10 cellular contexts compared by ENCODE assay signal in genomic region chr9:130995399-130995941, GRCh38. TPM values are rescaled to one million over a fixed set of nuclear protein-coding genes. Genes with fewer than 3 reads are reported as not detected.
DNase-seq lines count a peak whose midpoint lies in the region; ATAC-seq and TF ChIP-seq lines count a peak whose summit lies in the region.
"Had no signal": no experiment of that assay in that cellular context is flagged by ENCODE, and none has a peak within 500 bp of the region (broad histone marks: within the 10 kb centered on the region; RNA-seq: fewer than 3 reads in every experiment).

No MANE protein-coding gene starts in this region.

- H3K27me3 Mint-ChIP-seq in GM23338 (ENCODE audit: insufficient read depth, low read depth, poor library complexity) = peaks cover 16% of the 10 kb centered on the region

- H2AK5ac ChIP-seq in neuronal stem cell (ENCODE audit: low read depth, low read length) = no peak overlapping the region

- DNase-seq in GM23338 (ENCODE audit: low spot score) (peak; percentile 40), NOMO-1 treated with DMSO at 0.1 percent for 48 hours (lab: John Stamatoyannopoulos, UW; ENCODE audit: unreplicated experiment) (peak; percentile 52), ecto neural progenitor cell (ENCODE audit: low spot score) (peak; percentile 48), neuronal stem cell (ENCODE audit: low spot score) (no peak), NCI-H2227 treated with DMSO at 0.1 percent for 48 hours (lab: John Stamatoyannopoulos, UW) (no peak), DMS153 treated with DMSO at 0.1 percent for 48 hours (lab: John Stamatoyannopoulos, UW; ENCODE audit: unreplicated experiment) (no peak)
- no peak for DNase-seq in activated CD8-positive, alpha-beta memory T cell treated with anti-CD3 and anti-CD28 coated beads, Interleukin-2, amount 50 U/mL, for 4 hours

- no peak overlapping the region for H3K9ac ChIP-seq in neuronal stem cell (ENCODE audit: low read depth, low read length, poor library complexity)
- H3K9ac ChIP-seq: KMS-11 had no signal

- no peak overlapping the region for H3K18ac ChIP-seq in neuronal stem cell (ENCODE audit: low read length)

- peaks cover 3% of the 10 kb centered on the region for H3K79me1 ChIP-seq in neuronal stem cell (ENCODE audit: low read depth, low read length)

- H3K4me3 Mint-ChIP-seq in GM23338 = no peak overlapping the region

- H2BK5ac ChIP-seq in neuronal stem cell (ENCODE audit: low read length) = no peak overlapping the region

- no peak overlapping the region for H4K91ac ChIP-seq in neuronal stem cell (ENCODE audit: low read depth, low read length, poor library complexity)

- H3K79me2 ChIP-seq in GM23338 (replicated peaks; ENCODE audit: insufficient read depth) = no peaks in the 10 kb centered on the region

- peaks cover 23% of the 10 kb centered on the region for H3K4me1 Mint-ChIP-seq in GM23338

- no peak for TF ChIP-seq CTCF in GM23338 (conservative IDR thresholded peaks at IDR 0.05; ENCODE audit: low read depth in 2 of 2)

- H2BK15ac ChIP-seq in neuronal stem cell (ENCODE audit: low read length) = peak overlapping the region; percentile 3

- no peaks in the 10 kb centered on the region for H3K9me2 ChIP-seq in GM23338 (ENCODE audit: insufficient read depth)

- no peak overlapping the region for H3K14ac ChIP-seq in neuronal stem cell (ENCODE audit: low read length)

- no peak overlapping the region for H3K27ac ChIP-seq in GM23338 (ENCODE audit: low read depth)
- H3K27ac ChIP-seq in neuronal stem cell (replicated peaks; ENCODE audit: low read length) = no peak overlapping the region
- H3K27ac ChIP-seq: dorsolateral prefrontal cortex, KMS-11 had no signal

- no CpG with 5 or more reads among the region's 10 CpGs for WGBS in neuronal stem cell (ENCODE audit: extremely low coverage in 2 of 2, insufficient read length in 2 of 2, insufficient replicate concordance in 1 of 2), 2 donors

- no peak overlapping the region for H3K4ac ChIP-seq in neuronal stem cell (ENCODE audit: low read length)

- no peak overlapping the region for H3K23ac ChIP-seq in neuronal stem cell (ENCODE audit: low read depth, low read length, poor library complexity)

- H3K4me3 ChIP-seq in GM23338 = no peak overlapping the region
- no peak overlapping the region for H3K4me3 ChIP-seq in neuronal stem cell (ENCODE audit: low read length in 2 of 2)
- H3K4me3 ChIP-seq: dorsolateral prefrontal cortex had no signal

- H3K27ac Mint-ChIP-seq in GM23338 = no peak overlapping the region

- 0 out of 2 replicates have a peak, but pooled peaks cover 5% of the 10 kb centered on the region for H3F3A ChIP-seq in GM23338 (replicated peaks; ENCODE audit: low read depth)

- no peaks in the 10 kb centered on the region for H3K27me3 ChIP-seq in GM23338 (ENCODE audit: insufficient read depth)
- peaks cover 0 to 20% (median 7%) of the 10 kb centered on the region in 3 experiments for H3K27me3 ChIP-seq in neuronal stem cell (ENCODE audit: control insufficient read depth in 3 of 3, insufficient read depth in 3 of 3, low read depth in 1 of 3, low read length in 3 of 3)

- H4K20me1 ChIP-seq in GM23338 (replicated peaks; ENCODE audit: insufficient read depth) = no peaks in the 10 kb centered on the region

- ATAC-seq in GM23338 (peak; percentile 9; the same call in 2 of the 3 replicates), HG03108 (IDR thresholded peaks at IDR 0.05; ENCODE audit: unreplicated experiment) (no peak)

- H3K9me3 Mint-ChIP-seq in GM23338 = no peaks in the 10 kb centered on the region

- H3K36me3 Mint-ChIP-seq in GM23338 (ENCODE audit: low read depth) = no peaks in the 10 kb centered on the region

- H3K4me2 ChIP-seq in GM23338 = 0 out of 2 replicates have a peak overlapping the region, but pooled peaks have one; percentile 32
- H3K4me2 ChIP-seq in neuronal stem cell (ENCODE audit: insufficient read depth, low read length, poor library complexity, severe bottlenecking) = no peak overlapping the region
- H3K4me2 ChIP-seq: KMS-11 had no signal

- no peaks in the 10 kb centered on the region for H3K9me3 ChIP-seq in neuronal stem cell (replicated peaks in 1 of 2; ENCODE audit: control insufficient read depth in 2 of 2, insufficient read depth in 1 of 2, low read depth in 1 of 2, low read length in 2 of 2)

- no peaks in the 10 kb centered on the region for H3K36me3 ChIP-seq in GM23338 (ENCODE audit: insufficient read depth)
- no peaks in the 10 kb centered on the region for H3K36me3 ChIP-seq in neuronal stem cell (replicated peaks in 1 of 2; ENCODE audit: control insufficient read depth in 2 of 2, insufficient read depth in 2 of 2, low read length in 2 of 2)

- H2BK12ac ChIP-seq in neuronal stem cell (ENCODE audit: low read length) = no peak overlapping the region

- H2AFZ ChIP-seq in GM23338 (peak overlapping the region; percentile 85; the same call in 1 of the 2 replicates), neuronal stem cell (ENCODE audit: low read length) (peak overlapping the region; percentile 72)

- H3K4me1 ChIP-seq in GM23338 (ENCODE audit: insufficient read depth) (peaks cover 15% of the 10 kb centered on the region), neuronal stem cell (ENCODE audit: control insufficient read depth in 2 of 2, insufficient read depth in 1 of 2, low read depth in 1 of 2, low read length in 2 of 2) (peaks cover 11 to 33% of the 10 kb centered on the region in 2 donors)

- H4K8ac ChIP-seq in neuronal stem cell (ENCODE audit: low read depth, low read length) = no peak overlapping the region

- no peak overlapping the region for H2BK120ac ChIP-seq in neuronal stem cell (ENCODE audit: low read depth, low read length)

TF ChIP-seq in GM23338, 12 proteins besides CTCF, POLR2A, EP300 and RAD21:
- TF ChIP-seq STAT1 (IDR thresholded peaks at IDR 0.05; ENCODE audit: unreplicated experiment) (no peak), ZNF331 (CRISPR knock-in tag; IDR thresholded peaks at IDR 0.05; ENCODE audit: low read depth) (no peak), NANOG (IDR thresholded peaks at IDR 0.05; ENCODE audit: borderline replicate concordance) (no peak), POLR2AphosphoS5 (IDR thresholded peaks at IDR 0.05; ENCODE audit: low read depth) (no peak), CREB1 (CRISPR knock-in tag; IDR thresholded peaks at IDR 0.05; ENCODE audit: low read depth) (no peak), REST (IDR thresholded peaks at IDR 0.05; ENCODE audit: unreplicated experiment) (no peak), ZNF114 (CRISPR knock-in tag; IDR thresholded peaks at IDR 0.05) (no peak), EZH2phosphoT487 (IDR thresholded peaks at IDR 0.05; ENCODE audit: unreplicated experiment) (no peak)

RNA-seq across cellular contexts. Expression of gene LAMC3, which starts 13.5 kb away (rescaled TPM):
- total RNA-seq in GM23338 (2014; rRNA removed; shearing (Covaris generic)) = 19.2 and 27.4 TPM in 2 replicates
- 8.2 and 9.0 TPM in 2 replicates for polyA plus RNA-seq in GM23338 (2016; fragmentation: Nextera tagmentation; extraction: Ambion mirVana)
- 0.03 TPM for polyA plus RNA-seq in neuronal stem cell (2013, experiment 1 of 2)
- 0.07 TPM for polyA plus RNA-seq in neuronal stem cell (2013, experiment 2 of 2)

RNA-seq across cellular contexts. Expression of gene FIBCD1, which starts 56.4 kb away (rescaled TPM):
- total RNA-seq in GM23338 (2014; rRNA removed; shearing (Covaris generic)) = 4.4 and 15.5 TPM in 2 replicates
- 5.6 and 9.0 TPM in 2 replicates for polyA plus RNA-seq in GM23338 (2016; fragmentation: Nextera tagmentation; extraction: Ambion mirVana)
- 0.82 TPM for polyA plus RNA-seq in neuronal stem cell (2013, experiment 1 of 2)
- 0.89 TPM for polyA plus RNA-seq in neuronal stem cell (2013, experiment 2 of 2)

Comparison
In these comparisons a context has a peak if more than half of its experiments do, and no peak if none do; other contexts are left out.
1. DNase-seq: peak in GM23338 (single experiment), NOMO-1 treated with DMSO at 0.1 percent for 48 hours (single experiment) and ecto neural progenitor cell (single experiment); none in neuronal stem cell (single experiment), NCI-H2227 treated with DMSO at 0.1 percent for 48 hours (single experiment), activated CD8-positive, alpha-beta memory T cell treated with anti-CD3 and anti-CD28 coated beads, Interleukin-2, amount 50 U/mL, for 4 hours (single experiment) and DMS153 treated with DMSO at 0.1 percent for 48 hours (single experiment).